18 cellular contexts compared by ENCODE assay signal in genomic region chr16:56312556-56312955, GRCh38.
A peak's percentile ranks its signal among the peaks of the same experiment; 100 is the strongest.
DNase-seq lines count a peak whose midpoint lies in the region; TF ChIP-seq lines count a peak whose summit lies in the region.
"Had no signal": no experiment of that assay in that cellular context is flagged by ENCODE, and none has a peak within 500 bp of the region (broad histone marks: within the 10 kb centered on the region; RNA-seq: fewer than 3 reads in every experiment).

No MANE protein-coding gene starts in this region.

- no peaks in the 10 kb centered on the region for H3F3A ChIP-seq in neural progenitor cell (ENCODE audit: low read depth)

- H3K4me3 Mint-ChIP-seq in neural progenitor cell: peak overlapping the region; percentile 55
- H3K4me3 Mint-ChIP-seq: CD4-positive, CD25-positive, alpha-beta regulatory T cell; CD8-positive, alpha-beta memory T cell; H9; IgD-negative memory B cell had no signal

- peak overlapping the region; percentile 83 for H3K27ac ChIP-seq in caudate nucleus (ENCODE audit: low read depth, low read length)
- peak overlapping the region in 57 of 59 donors; percentile 16 to 100 (median 96) for H3K27ac ChIP-seq in dorsolateral prefrontal cortex
- no peak overlapping the region for H3K27ac ChIP-seq in neural progenitor cell
- H3K27ac ChIP-seq in substantia nigra (ENCODE audit: low read depth, low read length, poor library complexity, severe bottlenecking): peak overlapping the region; percentile 24

- H3K79me2 ChIP-seq in neural progenitor cell (ENCODE audit: low read depth): no peaks in the 10 kb centered on the region

- H3K4me1 Mint-ChIP-seq in neural progenitor cell: peaks cover 20% of the 10 kb centered on the region
- H3K4me1 Mint-ChIP-seq: IgD-negative memory B cell had no signal

- H3K36me3 Mint-ChIP-seq in neural progenitor cell: no peaks in the 10 kb centered on the region
- H3K36me3 Mint-ChIP-seq: CD4-positive, CD25-positive, alpha-beta regulatory T cell; IgD-negative memory B cell had no signal

- no peaks in the 10 kb centered on the region for H3K36me3 ChIP-seq in neural progenitor cell

- no peak overlapping the region for H3K9ac ChIP-seq in neural progenitor cell

- H3K27ac Mint-ChIP-seq in neural progenitor cell: peak overlapping the region; percentile 46
- H3K27ac Mint-ChIP-seq: CD4-positive, CD25-positive, alpha-beta regulatory T cell; H9; IgD-negative memory B cell had no signal

- intact Hi-C loops in dorsolateral prefrontal cortex (cut with DNase I): loop anchor here in 1 of 2 donors (10.0 kb wide), 2 partner anchors 208 to 268 kb away; no protein-coding TSS in a partner anchor

- no peak overlapping the region for H3K4me3 ChIP-seq in dorsolateral prefrontal cortex
- no peak overlapping the region for H3K4me3 ChIP-seq in neural progenitor cell

- H4K20me1 ChIP-seq in neural progenitor cell (ENCODE audit: low read depth): no peaks in the 10 kb centered on the region

- H3K27me3 Mint-ChIP-seq in neural progenitor cell (ENCODE audit: insufficient read depth, low read depth): no peaks in the 10 kb centered on the region
- H3K27me3 Mint-ChIP-seq: CD8-positive, alpha-beta memory T cell had no signal

- H3K4me1 ChIP-seq in neural progenitor cell: peaks cover 18% of the 10 kb centered on the region

- no peak overlapping the region for H3K4me2 ChIP-seq in neural progenitor cell

- H3K9me3 Mint-ChIP-seq in neural progenitor cell: no peaks in the 10 kb centered on the region
- H3K9me3 Mint-ChIP-seq: CD4-positive, CD25-positive, alpha-beta regulatory T cell; CD8-positive, alpha-beta memory T cell; H9 had no signal

- DNase-seq in caudate nucleus (lab: John Stamatoyannopoulos, UW) (no peak), dorsolateral prefrontal cortex (no peak), neural progenitor cell (ENCODE audit: low spot score) (no peak), substantia nigra (lab: John Stamatoyannopoulos, UW) (no peak), SW 1271 (lab: John Stamatoyannopoulos, UW) (no peak), SK-N-DZ (ENCODE audit: low spot score) (no peak), NCI-H2227 treated with DMSO at 0.1 percent for 48 hours (lab: John Stamatoyannopoulos, UW) (no peak)
- DNase-seq: ACHN; C1 segment of cervical spinal cord; CD4-positive, CD25-positive, alpha-beta regulatory T cell; CD8-positive, alpha-beta memory T cell; DMS 273 treated with DMSO at 0.1 percent for 48 hours; DMS79; GF-D8; GOT3; H9 had no signal

- H3K27me3 ChIP-seq in dorsolateral prefrontal cortex (no peaks in the 10 kb centered on the region), neural progenitor cell (no peaks in the 10 kb centered on the region)
- H3K27me3 ChIP-seq: BE2C had no signal

- H2AFZ ChIP-seq in neural progenitor cell (replicated peaks): no peak overlapping the region

- no peaks in the 10 kb centered on the region for H3K9me3 ChIP-seq in neural progenitor cell (ENCODE audit: low read depth)
- H3K9me3 ChIP-seq: BE2C had no signal

- TF ChIP-seq CTCF in dorsolateral prefrontal cortex (IDR thresholded peaks at IDR 0.05 in 54 of 56, conservative IDR thresholded peaks at IDR 0.05 in 2 of 56; ENCODE audit: low read depth in 1 of 56, partially characterized antibody in 56 of 56): no peak
- no peak for TF ChIP-seq CTCF in neural progenitor cell (IDR thresholded peaks at IDR 0.05)
